In genomic region chr6:108002365-108003221, GRCh38 we compare ENCODE assay signal across 10 cellular contexts. TPM values are rescaled to one million over a fixed set of nuclear protein-coding genes. Genes with fewer than 3 reads are reported as not detected.
DNase-seq lines count a peak whose midpoint lies in the region; ATAC-seq, FAIRE-seq and TF ChIP-seq lines count a peak whose summit lies in the region.
"Had no signal": no experiment of that assay in that cellular context is flagged by ENCODE, and none has a peak within 500 bp of the region (broad histone marks: within the 10 kb centered on the region; RNA-seq: fewer than 3 reads in every experiment).

No MANE protein-coding gene starts in this region.

- H3K4me1 ChIP-seq in HepG2 (ENCODE audit: insufficient read depth, low read length) = peaks cover 62% of the 10 kb centered on the region

- H3K27ac ChIP-seq in 22Rv1 (peak overlapping the region; percentile 78), HepG2 (ENCODE audit: extremely low read length, insufficient read depth, low read length) (peak overlapping the region; percentile 93)

- peak; percentile 80 for ATAC-seq in HepG2
- ATAC-seq in HG03097 (IDR thresholded peaks at IDR 0.05; ENCODE audit: low FRiP score, unreplicated experiment) = no peak
- ATAC-seq in GM21528 (IDR thresholded peaks at IDR 0.05; ENCODE audit: low FRiP score, unreplicated experiment) = no peak
- ATAC-seq: activated CD8-positive, alpha-beta T cell treated with anti-CD3 and anti-CD28 coated beads for 36 hours; left cardiac atrium had no signal

- TF ChIP-seq EP300 in HepG2 (IDR thresholded peaks at IDR 0.05; ENCODE audit: low read depth in 2 of 2, low read length in 2 of 2) (peak in 1 of 2 experiments; percentile 76; a peak in 2 of 4 replicates), HepG2 (CRISPR knock-in tag; IDR thresholded peaks at IDR 0.05; ENCODE audit: borderline replicate concordance) (peak; percentile 61; the same call in 1 of the 2 replicates)

- CTCF ChIA-PET in HepG2 (lab: Yijun Ruan, JAX; ENCODE audit: low intra/inter-chr PET ratio, low total read pairs) = no interaction called here
- CTCF ChIA-PET in activated naive CD4-positive, alpha-beta T cell treated with anti-CD3 and anti-CD28 coated beads for 36 hours (lab: Charles Lee) = no interaction called here

- H3K4me3 ChIP-seq in bronchial epithelial cell (ENCODE audit: low read depth, low read length) (no peak overlapping the region), HepG2 (replicated peaks in 1 of 3; ENCODE audit: insufficient read depth in 1 of 3, low read depth in 2 of 3, low read length in 3 of 3) (peak overlapping the region in 2 of 3 experiments; percentile 55 to 58; a peak in 5 of 6 replicates)

- H3K27me3 ChIP-seq in bronchial epithelial cell (ENCODE audit: control insufficient read depth, insufficient read depth, low read length) = no peaks in the 10 kb centered on the region
- H3K27me3 ChIP-seq in HepG2 (ENCODE audit: control insufficient read depth in 1 of 2, insufficient read depth in 2 of 2, low read length in 2 of 2) = no peaks in the 10 kb centered on the region

- intact Hi-C loops in HepG2 (cut with micrococcal nuclease; ENCODE audit: unreplicated experiment) = loop anchor here (2.0 kb wide), 1 partner anchor 44 kb away; the partner anchor contains the start of gene SEC63
- intact Hi-C loops in activated naive CD4-positive, alpha-beta T cell treated with anti-CD3 and anti-CD28 coated beads for 36 hours (cut with micrococcal nuclease) = no loop called here

- TF ChIP-seq POLR2A in HepG2 (IDR thresholded peaks at IDR 0.05; ENCODE audit: insufficient read depth in 1 of 2, low read depth in 2 of 2, low read length in 2 of 2) = peak; percentile 35 to 69; a peak in 3 of 4 replicates

- POLR2A ChIA-PET in HepG2 (lab: Yijun Ruan, JAX) = interaction anchor here (0.8 to 2.4 kb wide), 14 partner anchors 8 to 556 kb away, joined by 3 to 15 read pairs (median 3); partner anchors contain the start of genes AFG1L and SEC63

- H4K20me1 ChIP-seq in HepG2 (ENCODE audit: insufficient read depth, low read length) = no peaks in the 10 kb centered on the region

- no peak overlapping the region for H3K4me3 Mint-ChIP-seq in activated naive CD4-positive, alpha-beta T cell treated with anti-CD3 and anti-CD28 coated beads for 36 hours
- H3K4me3 Mint-ChIP-seq: activated CD8-positive, alpha-beta T cell treated with anti-CD3 and anti-CD28 coated beads for 36 hours had no signal

- no peak for TF ChIP-seq RAD21 in HepG2 (CRISPR knock-in tag; IDR thresholded peaks at IDR 0.05)

- H3K79me2 ChIP-seq in HepG2 (ENCODE audit: insufficient read depth, low read length) = no peaks in the 10 kb centered on the region

- no peaks in the 10 kb centered on the region for H3K4me1 Mint-ChIP-seq in activated naive CD4-positive, alpha-beta T cell treated with anti-CD3 and anti-CD28 coated beads for 36 hours (ENCODE audit: low read depth)

- no peak overlapping the region for H3K27ac Mint-ChIP-seq in activated naive CD4-positive, alpha-beta T cell treated with anti-CD3 and anti-CD28 coated beads for 36 hours
- H3K27ac Mint-ChIP-seq: activated CD8-positive, alpha-beta T cell treated with anti-CD3 and anti-CD28 coated beads for 36 hours had no signal

- TSS peak; percentile 89 for BruUV-seq in HepG2 (replicated peaks; lab: Mats Ljungman, UMichigan)

- H2AFZ ChIP-seq in HepG2 (ENCODE audit: low read length) = peak overlapping the region; percentile 10

- no peaks in the 10 kb centered on the region for H3K36me3 Mint-ChIP-seq in activated naive CD4-positive, alpha-beta T cell treated with anti-CD3 and anti-CD28 coated beads for 36 hours (ENCODE audit: low read depth)

- H3K36me3 ChIP-seq in bronchial epithelial cell (ENCODE audit: control insufficient read depth, insufficient read depth, low read length) (no peaks in the 10 kb centered on the region), HepG2 (replicated peaks in 1 of 2; ENCODE audit: control insufficient read depth in 1 of 2, insufficient read depth in 2 of 2, low read length in 2 of 2) (no peaks in the 10 kb centered on the region)

- TF ChIP-seq CTCF in 22Rv1 (IDR thresholded peaks at IDR 0.05) (no peak), bronchial epithelial cell (IDR thresholded peaks at IDR 0.05; ENCODE audit: insufficient read depth, low read length, severe bottlenecking) (no peak), HepG2 (CRISPR knock-in tag; IDR thresholded peaks at IDR 0.05) (no peak)

- DNase-seq in NCI-H146 (lab: John Stamatoyannopoulos, UW) = peak; percentile 82
- DNase-seq in bronchial epithelial cell (ENCODE audit: low read depth) = peak; percentile 73
- DNase-seq in HepG2 (ENCODE audit: low spot score) = peak; percentile 98
- no peak for DNase-seq in activated naive CD4-positive, alpha-beta T cell treated with anti-CD3 and anti-CD28 coated beads for 36 hours
- DNase-seq in urothelium cell line (ENCODE audit: low spot score) = no peak
- DNase-seq: activated CD8-positive, alpha-beta T cell treated with anti-CD3 and anti-CD28 coated beads for 36 hours; left cardiac atrium had no signal

- H3K9ac ChIP-seq in HepG2 (ENCODE audit: insufficient read depth, low read depth, low read length) = peak overlapping the region; percentile 80

- in situ Hi-C loops in HepG2 (cut with HindIII; ENCODE audit: extremely low pct_ligation_motif_present, low pct_unique_long_range_greater_than_20kb) = no loop called here

- H3K4me2 ChIP-seq in HepG2 (ENCODE audit: low read depth, low read length) = peak overlapping the region; percentile 95

- no peaks in the 10 kb centered on the region for H3K9me3 Mint-ChIP-seq in activated naive CD4-positive, alpha-beta T cell treated with anti-CD3 and anti-CD28 coated beads for 36 hours
- H3K9me3 Mint-ChIP-seq: activated CD8-positive, alpha-beta T cell treated with anti-CD3 and anti-CD28 coated beads for 36 hours had no signal

- H3K27me3 Mint-ChIP-seq in activated naive CD4-positive, alpha-beta T cell treated with anti-CD3 and anti-CD28 coated beads for 36 hours (ENCODE audit: low read depth) = no peaks in the 10 kb centered on the region
- H3K27me3 Mint-ChIP-seq: activated CD8-positive, alpha-beta T cell treated with anti-CD3 and anti-CD28 coated beads for 36 hours had no signal

- 2% methylated on average over 9 of the region's 9 CpGs for WGBS in HepG2 (ENCODE audit: low lambda C conversion rate)

- FAIRE-seq in bronchial epithelial cell (lab: Jason Lieb, UNC) (peak; percentile 18), HepG2 (lab: Jason Lieb, UNC) (peak; percentile 91), urothelium cell line (lab: Jason Lieb, UNC) (no peak)

- H3K9me3 ChIP-seq in HepG2 (ENCODE audit: low read length) = no peaks in the 10 kb centered on the region

TF ChIP-seq in HepG2, 621 proteins besides CTCF, POLR2A, EP300 and RAD21 (continues in another document):
- TF ChIP-seq TRIM24 (CRISPR knock-in tag; IDR thresholded peaks at IDR 0.05) (no peak), PHF20 (CRISPR knock-in tag; IDR thresholded peaks at IDR 0.05) (no peak), TGIF2 (CRISPR knock-in tag; IDR thresholded peaks at IDR 0.05) (peak; percentile 99), SMC3 (IDR thresholded peaks at IDR 0.05; ENCODE audit: low read length) (no peak), ZEB1 (IDR thresholded peaks at IDR 0.05; ENCODE audit: insufficient replicate concordance, low read depth) (no peak), REXO4 (CRISPR knock-in tag; IDR thresholded peaks at IDR 0.05; ENCODE audit: borderline replicate concordance) (no peak), NFKB2 (CRISPR knock-in tag; IDR thresholded peaks at IDR 0.05; ENCODE audit: borderline replicate concordance) (no peak), ZNF790 (CRISPR knock-in tag; IDR thresholded peaks at IDR 0.05; ENCODE audit: borderline replicate concordance) (no peak), ZNF282 (IDR thresholded peaks at IDR 0.05; ENCODE audit: partially characterized antibody) (no peak), ZBTB8A (CRISPR knock-in tag; IDR thresholded peaks at IDR 0.05; ENCODE audit: borderline replicate concordance, low read depth) (no peak), ZFX (CRISPR knock-in tag; IDR thresholded peaks at IDR 0.05; ENCODE audit: low read depth) (no peak), RBAK (CRISPR knock-in tag; IDR thresholded peaks at IDR 0.05) (no peak)
- TF ChIP-seq, protein P1, sequence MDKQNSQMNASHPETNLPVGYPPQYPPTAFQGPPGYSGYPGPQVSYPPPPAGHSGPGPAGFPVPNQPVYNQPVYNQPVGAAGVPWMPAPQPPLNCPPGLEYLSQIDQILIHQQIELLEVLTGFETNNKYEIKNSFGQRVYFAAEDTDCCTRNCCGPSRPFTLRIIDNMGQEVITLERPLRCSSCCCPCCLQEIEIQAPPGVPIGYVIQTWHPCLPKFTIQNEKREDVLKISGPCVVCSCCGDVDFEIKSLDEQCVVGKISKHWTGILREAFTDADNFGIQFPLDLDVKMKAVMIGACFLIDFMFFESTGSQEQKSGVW (CRISPR knock-in tag; IDR thresholded peaks at IDR 0.05; ENCODE audit: borderline replicate concordance) = no peak

RNA-seq across cellular contexts. Expression of gene SEC63, which starts 44.6 kb away (rescaled TPM):
- total RNA-seq in bronchial epithelial cell (19.7 and 31.1 TPM in 2 replicates), HepG2 (2016; rRNA removed; fragmentation: Illumina TruSeq; extraction: Trizol) (17.5 and 20.2 TPM in 2 replicates)
- 21.6 and 28.5 TPM in 2 replicates for total RNA-seq in HepG2 (2016; cell fraction: cytosol; rRNA removed; fragmentation: Illumina TruSeq; extraction: Trizol; ENCODE audit: low read depth)
- 15.0 and 16.4 TPM in 2 replicates for total RNA-seq in HepG2 (2016; cell fraction: insoluble cytoplasmic fraction; rRNA removed; fragmentation: Illumina TruSeq; extraction: Trizol)
- total RNA-seq in HepG2 (2016; cell fraction: membrane; rRNA removed; fragmentation: Illumina TruSeq; extraction: Trizol) = 14.9 and 15.0 TPM in 2 replicates
- total RNA-seq in HepG2 (2016; cell fraction: nucleus; rRNA removed; fragmentation: Illumina TruSeq; extraction: Trizol) = 66.1 and 77.7 TPM in 2 replicates
- polyA plus RNA-seq in HepG2 (2011; rRNA removed) = 29.6 and 45.9 TPM in 2 replicates
- polyA plus RNA-seq in HepG2 (2011; cell fraction: cytosol; rRNA removed) = 8.5 and 13.3 TPM in 2 replicates
- 15.1 and 18.7 TPM in 2 replicates for polyA plus RNA-seq in HepG2 (2011; cell fraction: nucleus; rRNA removed)
- polyA plus RNA-seq in HepG2 (2012) = 54.3 and 117 TPM in 2 replicates
- 11.1 and 13.0 TPM in 2 replicates for polyA plus RNA-seq in HepG2 (2016; cell fraction: cytosol; fragmentation: Illumina TruSeq; extraction: Trizol; ENCODE audit: low read depth)
- polyA plus RNA-seq in HepG2 (2016; cell fraction: insoluble cytoplasmic fraction; fragmentation: Illumina TruSeq; extraction: Trizol; ENCODE audit: low read depth) = 56.3 and 56.5 TPM in 2 replicates
- 18.9 and 20.3 TPM in 2 replicates for polyA plus RNA-seq in HepG2 (2016; cell fraction: membrane; fragmentation: Illumina TruSeq; extraction: Trizol; ENCODE audit: low read depth)
- polyA plus RNA-seq in HepG2 (2016; cell fraction: nucleus; fragmentation: Illumina TruSeq; extraction: Trizol; ENCODE audit: insufficient read depth, low read depth) = 161 and 164 TPM in 2 replicates
- 13.4 and 20.4 TPM in 2 replicates for polyA minus RNA-seq in HepG2 (2011; rRNA and poly(A)+ RNA removed; ENCODE audit: low replicate concordance)
- 16.7 and 26.4 TPM in 2 replicates for polyA minus RNA-seq in HepG2 (2011; cell fraction: cytosol; rRNA and poly(A)+ RNA removed)
- 82.8 and 89.0 TPM in 2 replicates for polyA minus RNA-seq in HepG2 (2011; cell fraction: nucleus; rRNA and poly(A)+ RNA removed)
- total RNA-seq in activated naive CD4-positive, alpha-beta T cell treated with anti-CD3 and anti-CD28 coated beads for 36 hours = 10 to 100 TPM; 78.3 to 86.5 TPM

Comparison
In these comparisons a context has a peak if more than half of its experiments do, and no peak if none do; other contexts are left out.
1. DNase-seq: peak in NCI-H146 (single experiment), bronchial epithelial cell (single experiment) and HepG2 (single experiment); none in activated naive CD4-positive, alpha-beta T cell treated with anti-CD3 and anti-CD28 coated beads for 36 hours (single experiment) and urothelium cell line (single experiment).